ENCODE assay signal across 11 cellular contexts in genomic region chr5:55364537-55365055, GRCh38. TPM values are rescaled to one million over a fixed set of nuclear protein-coding genes. Genes with fewer than 3 reads are reported as not detected.
DNase-seq lines count a peak whose midpoint lies in the region; ATAC-seq and TF ChIP-seq lines count a peak whose summit lies in the region.
"Had no signal": no experiment of that assay in that cellular context is flagged by ENCODE, and none has a peak within 500 bp of the region (broad histone marks: within the 10 kb centered on the region; RNA-seq: fewer than 3 reads in every experiment).

No MANE protein-coding gene starts in this region.

- no peaks in the 10 kb centered on the region for H3K9me3 ChIP-seq in lower lobe of right lung
- H3K9me3 ChIP-seq: spleen had no signal

- H3K36me3 ChIP-seq in lower lobe of right lung: peaks cover 38% of the 10 kb centered on the region

- no peaks in the 10 kb centered on the region for H3K4me1 ChIP-seq in lower lobe of right lung
- H3K4me1 ChIP-seq: spleen had no signal

- H3K27me3 ChIP-seq in lower lobe of right lung (ENCODE audit: low read depth): no peaks in the 10 kb centered on the region
- H3K27me3 ChIP-seq: spleen had no signal

- H3K27ac ChIP-seq in lower lobe of right lung: no peak overlapping the region
- H3K27ac ChIP-seq: HL-60, spleen had no signal

- H3K9me3 Mint-ChIP-seq in activated T-helper 1 cell treated with anti-CD3 and anti-CD28 coated beads, Interleukin-12 subunit alpha, Interleukin-12 subunit beta, Interleukin-2, Interleukin-4 antibody, amounts not matched to agents 30 ng/mL and 10 ng/mL and 1 ng/mL, durations not matched to agents 14 hours and 24 hours and 36 hours: no peaks in the 10 kb centered on the region

- intact Hi-C loops in activated T-helper 1 cell treated with anti-CD3 and anti-CD28 coated beads, Interleukin-12 subunit alpha, Interleukin-12 subunit beta, Interleukin-2, Interleukin-4 antibody, amounts not matched to agents 30 ng/mL and 10 ng/mL and 1 ng/mL, durations not matched to agents 14 hours and 24 hours and 36 hours (cut with micrococcal nuclease): loop anchor here (1.0 kb wide), 1 partner anchor 25 kb away; no protein-coding TSS in a partner anchor
- intact Hi-C loops in lower lobe of right lung (cut with DNase I): no loop called here

- no peak overlapping the region for H3K4me3 ChIP-seq in lower lobe of right lung
- H3K4me3 ChIP-seq: spleen had no signal

- peak; percentile 90 for ATAC-seq in GM19328 (IDR thresholded peaks at IDR 0.05; ENCODE audit: unreplicated experiment)
- ATAC-seq in HG02885 (IDR thresholded peaks at IDR 0.05; ENCODE audit: poor library complexity, unreplicated experiment): peak; percentile 99
- ATAC-seq in lower lobe of right lung: no peak

- peaks cover 18% of the 10 kb centered on the region for H3K36me3 Mint-ChIP-seq in activated T-helper 1 cell treated with anti-CD3 and anti-CD28 coated beads, Interleukin-12 subunit alpha, Interleukin-12 subunit beta, Interleukin-2, Interleukin-4 antibody, amounts not matched to agents 30 ng/mL and 10 ng/mL and 1 ng/mL, durations not matched to agents 14 hours and 24 hours and 36 hours (ENCODE audit: low read depth)

- H3K4me1 Mint-ChIP-seq in activated T-helper 1 cell treated with anti-CD3 and anti-CD28 coated beads, Interleukin-12 subunit alpha, Interleukin-12 subunit beta, Interleukin-2, Interleukin-4 antibody, amounts not matched to agents 30 ng/mL and 10 ng/mL and 1 ng/mL, durations not matched to agents 14 hours and 24 hours and 36 hours (ENCODE audit: low read depth): peaks cover 14% of the 10 kb centered on the region

- H3K27me3 Mint-ChIP-seq in activated T-helper 1 cell treated with anti-CD3 and anti-CD28 coated beads, Interleukin-12 subunit alpha, Interleukin-12 subunit beta, Interleukin-2, Interleukin-4 antibody, amounts not matched to agents 30 ng/mL and 10 ng/mL and 1 ng/mL, durations not matched to agents 14 hours and 24 hours and 36 hours (ENCODE audit: insufficient read depth): no peaks in the 10 kb centered on the region

- DNase-seq in GM13977 (ENCODE audit: low spot score) (peak; percentile 46), SKM-1 treated with dmso at 0.1 percent for 144 hours (lab: John Stamatoyannopoulos, UW; ENCODE audit: unreplicated experiment) (no peak), lower lobe of right lung (no peak), NCI-H2107 (lab: John Stamatoyannopoulos, UW) (no peak), DMS53 (lab: John Stamatoyannopoulos, UW) (no peak)
- no peak for DNase-seq in activated T-helper 1 cell treated with anti-CD3 and anti-CD28 coated beads, Interleukin-12 subunit alpha, Interleukin-12 subunit beta, Interleukin-2, Interleukin-4 antibody, amounts not matched to agents 30 ng/mL and 10 ng/mL and 1 ng/mL, durations not matched to agents 14 hours and 24 hours and 36 hours (ENCODE audit: low spot score)
- DNase-seq: NCI-H446, spleen had no signal

- no peak overlapping the region for H3K4me3 Mint-ChIP-seq in activated T-helper 1 cell treated with anti-CD3 and anti-CD28 coated beads, Interleukin-12 subunit alpha, Interleukin-12 subunit beta, Interleukin-2, Interleukin-4 antibody, amounts not matched to agents 30 ng/mL and 10 ng/mL and 1 ng/mL, durations not matched to agents 14 hours and 24 hours and 36 hours

- TF ChIP-seq CTCF in GM13977 (IDR thresholded peaks at IDR 0.05; ENCODE audit: extremely low read depth, insufficient read depth, missing control alignments): no peak
- TF ChIP-seq CTCF in lower lobe of right lung (IDR thresholded peaks at IDR 0.05): no peak

- in situ Hi-C loops in GM13977 (cut with MboI; ENCODE audit: low pct_unique_long_range_greater_than_20kb, low sequenced_read_pairs, unreplicated experiment): no loop called here

- peak overlapping the region; percentile 32 for H3K27ac Mint-ChIP-seq in activated T-helper 1 cell treated with anti-CD3 and anti-CD28 coated beads, Interleukin-12 subunit alpha, Interleukin-12 subunit beta, Interleukin-2, Interleukin-4 antibody, amounts not matched to agents 30 ng/mL and 10 ng/mL and 1 ng/mL, durations not matched to agents 14 hours and 24 hours and 36 hours

RNA-seq across cellular contexts. Expression of gene MTREX, which starts 56.8 kb away (rescaled TPM):
- 110 and 122 TPM in 2 replicates for total RNA-seq in activated T-helper 1 cell treated with anti-CD3 and anti-CD28 coated beads, Interleukin-12 subunit alpha, Interleukin-12 subunit beta, Interleukin-2, Interleukin-4 antibody, amounts not matched to agents 30 ng/mL and 10 ng/mL and 1 ng/mL, durations not matched to agents 14 hours and 24 hours and 36 hours
- total RNA-seq in lower lobe of right lung: 57.0 TPM

RNA-seq across cellular contexts. Expression of gene DHX29, which starts 57.1 kb away (rescaled TPM):
- total RNA-seq in activated T-helper 1 cell treated with anti-CD3 and anti-CD28 coated beads, Interleukin-12 subunit alpha, Interleukin-12 subunit beta, Interleukin-2, Interleukin-4 antibody, amounts not matched to agents 30 ng/mL and 10 ng/mL and 1 ng/mL, durations not matched to agents 14 hours and 24 hours and 36 hours: 20.3 and 22.3 TPM in 2 replicates
- 22.2 TPM for total RNA-seq in lower lobe of right lung

Comparison
In these comparisons a context has a peak if more than half of its experiments do, and no peak if none do; other contexts are left out.
1. ATAC-seq: peak in GM19328 (single experiment) and HG02885 (single experiment); none in lower lobe of right lung (0 of 2).